ENCODE assay signal across 14 cellular contexts in the genomic region with DNA sequence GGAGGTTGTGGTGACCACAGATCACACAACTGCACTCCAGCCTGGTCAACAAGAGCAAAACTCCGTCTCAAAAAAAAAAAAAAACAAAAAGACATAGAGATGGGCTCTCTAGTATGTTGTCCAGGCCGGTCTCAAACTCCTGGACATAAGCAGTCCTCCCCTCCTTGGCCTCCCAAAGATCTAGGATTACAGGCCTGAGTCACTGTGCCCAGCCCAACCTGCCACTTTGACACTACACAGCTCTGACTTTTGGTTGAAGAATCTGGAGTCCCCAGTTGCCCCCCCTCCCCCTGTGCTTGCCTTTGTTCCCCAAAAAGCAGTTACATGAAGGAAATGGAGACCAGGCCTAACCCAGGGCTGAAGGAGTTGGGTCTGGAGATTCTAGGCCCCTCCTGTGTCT. TPM values are rescaled to one million over a fixed set of nuclear protein-coding genes. Genes with fewer than 3 reads are reported as not detected.
DNase-seq lines count a peak whose midpoint lies in the region; ATAC-seq, FAIRE-seq and TF ChIP-seq lines count a peak whose summit lies in the region.
"Had no signal": no experiment of that assay in that cellular context is flagged by ENCODE, and none has a peak within 500 bp of the region (broad histone marks: within the 10 kb centered on the region; RNA-seq: fewer than 3 reads in every experiment).

No MANE protein-coding gene starts in this region.

- H3K36me3 ChIP-seq in IMR-90 (ENCODE audit: control insufficient read depth, insufficient read depth, low read length) (0 out of 2 replicates have a peak, but pooled peaks cover 2% of the 10 kb centered on the region), bronchial epithelial cell (ENCODE audit: control insufficient read depth, insufficient read depth, low read length) (peaks cover 5% of the 10 kb centered on the region), mesenchymal stem cell (ENCODE audit: control insufficient read depth in 1 of 2, insufficient read depth in 2 of 2, low read depth in 1 of 2, low read length in 2 of 2) (peaks cover 0 to 20% of the 10 kb centered on the region in 2 experiments)

- TF ChIP-seq RAD21 in IMR-90 (IDR thresholded peaks at IDR 0.05; ENCODE audit: low read length), result no peak

- peaks cover 22 to 94% of the 10 kb centered on the region in 2 experiments for H3K79me1 ChIP-seq in IMR-90 (ENCODE audit: low read depth in 1 of 2, low read length in 2 of 2)
- peaks cover 56% of the 10 kb centered on the region for H3K79me1 ChIP-seq in mesenchymal stem cell (replicated peaks; ENCODE audit: low read length, poor library complexity, severe bottlenecking)

- H3K14ac ChIP-seq in IMR-90 (replicated peaks; ENCODE audit: low read depth, low read length) (no peak overlapping the region), mesenchymal stem cell (ENCODE audit: low read length in 2 of 2) (no peak overlapping the region)

- CTCF ChIA-PET in IMR-90 (lab: Yijun Ruan, JAX), result interaction anchor here (0.7 to 1.0 kb wide), 2 partner anchors 20 to 26 kb away, joined by 3 read pairs; no protein-coding TSS in a partner anchor
- CTCF ChIA-PET in T-cell (lab: Charles Lee), result no interaction called here

- H3K4ac ChIP-seq in IMR-90 (ENCODE audit: low read depth, low read length) (peak overlapping the region; percentile 31), mesenchymal stem cell (ENCODE audit: low read depth in 1 of 2, low read length in 2 of 2) (no peak overlapping the region)

- H2BK20ac ChIP-seq in IMR-90 (ENCODE audit: low read depth, low read length), result no peak overlapping the region

- ATAC-seq in IMR-90 (ENCODE audit: low read depth) (peak; percentile 77), HG03457 (IDR thresholded peaks at IDR 0.05; ENCODE audit: unreplicated experiment) (no peak), T-cell (replicated peaks in 1 of 4) (no peak)
- ATAC-seq: A549 had no signal

- peak; percentile 34 for DNase-seq in A172 (ENCODE audit: low spot score)
- peak; percentile 77 for DNase-seq in IMR-90
- DNase-seq in bronchial epithelial cell (ENCODE audit: low read depth), result peak; percentile 47
- peak; percentile 89 for DNase-seq in mesenchymal stem cell
- DNase-seq in T-cell, result no peak
- DNase-seq in SHP77 treated with DMSO at 0.1 percent for 48 hours (lab: John Stamatoyannopoulos, UW), result no peak
- no peak for DNase-seq in CD14-positive monocyte (ENCODE audit: low spot score)
- DNase-seq: anterior cingulate cortex, MM.1S, NCI-H345, testis had no signal

- no peaks in the 10 kb centered on the region for H3K36me3 Mint-ChIP-seq in T-cell
- peaks cover 9 to 12% of the 10 kb centered on the region in 2 donors for H3K36me3 Mint-ChIP-seq in CD14-positive monocyte

- no peak for TF ChIP-seq CTCF in IMR-90 (conservative IDR thresholded peaks at IDR 0.05; ENCODE audit: low read depth, low read length)
- TF ChIP-seq CTCF in bronchial epithelial cell (IDR thresholded peaks at IDR 0.05; ENCODE audit: insufficient read depth, low read length, severe bottlenecking), result no peak
- no peak for TF ChIP-seq CTCF in CD14-positive monocyte (IDR thresholded peaks at IDR 0.05)

- no peaks in the 10 kb centered on the region for H3K27me3 ChIP-seq in IMR-90 (ENCODE audit: control insufficient read depth, insufficient read depth, low read length)
- no peaks in the 10 kb centered on the region for H3K27me3 ChIP-seq in bronchial epithelial cell (ENCODE audit: control insufficient read depth, insufficient read depth, low read length)
- no peaks in the 10 kb centered on the region for H3K27me3 ChIP-seq in mesenchymal stem cell (ENCODE audit: control insufficient read depth in 1 of 2, insufficient read depth in 1 of 2, low read length in 2 of 2)
- H3K27me3 ChIP-seq: testis had no signal

- H3K4me1 ChIP-seq in IMR-90 (ENCODE audit: control insufficient read depth, insufficient read depth, low read length) (peaks cover 16% of the 10 kb centered on the region), mesenchymal stem cell (ENCODE audit: control insufficient read depth, insufficient read depth, low read depth, low read length) (peaks cover 43% of the 10 kb centered on the region)

- no peaks in the 10 kb centered on the region for H3K9me3 Mint-ChIP-seq in T-cell
- H3K9me3 Mint-ChIP-seq in CD14-positive monocyte, result no peaks in the 10 kb centered on the region

- in situ Hi-C loops in IMR-90 (cut with MboI; ENCODE audit: low sequenced_read_pairs), result no loop called here

- dilution Hi-C loops in IMR-90 (cut with HindIII; ENCODE audit: low sequenced_read_pairs, unreplicated experiment), result no loop called here

- H2BK120ac ChIP-seq in IMR-90 (ENCODE audit: low read depth, low read length) (no peak overlapping the region), mesenchymal stem cell (ENCODE audit: low read depth, low read length) (no peak overlapping the region)

- TF ChIP-seq POLR2A in IMR-90 (IDR thresholded peaks at IDR 0.05; ENCODE audit: low read depth, low read length), result no peak

- H4K20me1 ChIP-seq in IMR-90 (ENCODE audit: insufficient read depth, low read length), result peaks cover 74% of the 10 kb centered on the region

- H3K9ac ChIP-seq in IMR-90 (ENCODE audit: low read depth, low read length), result no peak overlapping the region
- peak overlapping the region; percentile 21 for H3K9ac ChIP-seq in mesenchymal stem cell (ENCODE audit: low read length)

- no peak overlapping the region for H3K56ac ChIP-seq in IMR-90 (ENCODE audit: extremely low read depth, insufficient read depth, low read length)

- H3K4me1 Mint-ChIP-seq in T-cell (peaks cover 8 to 12% (median 10%) of the 10 kb centered on the region in 3 donors), CD14-positive monocyte (peaks cover 6% of the 10 kb centered on the region)

- POLR2A ChIA-PET in IMR-90 (lab: Charles Lee; ENCODE audit: unreplicated experiment) (interaction anchor here (0.6 kb wide), 1 partner anchor 331 kb away, joined by 7 read pairs; no protein-coding TSS in a partner anchor), T-cell (lab: Charles Lee) (no interaction called here)

- H3K4me3 ChIP-seq in IMR-90 (ENCODE audit: insufficient read depth, low read depth, low read length), result no peak overlapping the region
- H3K4me3 ChIP-seq in bronchial epithelial cell (ENCODE audit: low read depth, low read length), result no peak overlapping the region
- no peak overlapping the region for H3K4me3 ChIP-seq in mesenchymal stem cell (ENCODE audit: insufficient read depth in 1 of 2, low read depth in 1 of 2, low read length in 2 of 2)
- H3K4me3 ChIP-seq: A549, testis had no signal

- 100% methylated on average over 1 of the region's 2 CpGs; no CpG with 5 or more reads in 1 of the 2 experiments for WGBS in IMR-90 (ENCODE audit: extremely low coverage in 2 of 2, insufficient read length in 1 of 2), 2 experiments
- WGBS in mesenchymal stem cell, result 28% methylated on average over 2 of the region's 2 CpGs

- H3K27me3 Mint-ChIP-seq in T-cell (no peaks in the 10 kb centered on the region), CD14-positive monocyte (ENCODE audit: low read depth in 3 of 3) (peaks cover 0 to 5% (median 0%) of the 10 kb centered on the region in 3 donors)

- FAIRE-seq in bronchial epithelial cell (lab: Jason Lieb, UNC), result no peak
- FAIRE-seq: A549, endothelial cell of umbilical vein had no signal

- no TSS peak for BruUV-seq in IMR-90 (replicated peaks; lab: Mats Ljungman, UMichigan)

- H3K9me1 ChIP-seq in IMR-90 (ENCODE audit: insufficient read depth, low read length), result peaks cover 37% of the 10 kb centered on the region

- H2BK5ac ChIP-seq in IMR-90 (ENCODE audit: low read depth, low read length, poor library complexity, severe bottlenecking), result peak overlapping the region; percentile 15
- no peak overlapping the region for H2BK5ac ChIP-seq in mesenchymal stem cell (ENCODE audit: low read depth, low read length, poor library complexity, severe bottlenecking)

- peak overlapping the region; percentile 18 for H2AFZ ChIP-seq in IMR-90 (replicated peaks; ENCODE audit: low read length, poor library complexity)
- no peak overlapping the region for H2AFZ ChIP-seq in mesenchymal stem cell (ENCODE audit: low read depth, low read length)

- H3K4me3 Mint-ChIP-seq in T-cell (no peak overlapping the region), CD14-positive monocyte (no peak overlapping the region)

- H2BK15ac ChIP-seq in IMR-90 (ENCODE audit: low read depth, low read length) (no peak overlapping the region), mesenchymal stem cell (ENCODE audit: low read depth, poor library complexity, severe bottlenecking) (peak overlapping the region; percentile 12)

- H2BK12ac ChIP-seq in mesenchymal stem cell (ENCODE audit: low read length in 2 of 2), result no peak overlapping the region

- H3K27ac Mint-ChIP-seq in T-cell (no peak overlapping the region), CD14-positive monocyte (peak overlapping the region in 3 of 7 donors; percentile 25 to 75 (median 42))

- intact Hi-C loops in IMR-90 (cut with micrococcal nuclease) (no loop called here), CD14-positive monocyte (cut with micrococcal nuclease) (no loop called here)

- H2AK5ac ChIP-seq in IMR-90 (ENCODE audit: low read depth, low read length) (no peak overlapping the region), mesenchymal stem cell (ENCODE audit: low read length, severe bottlenecking) (no peak overlapping the region)

- peak overlapping the region; percentile 73 for H2AK9ac ChIP-seq in IMR-90 (replicated peaks; ENCODE audit: low read depth, low read length, poor library complexity)

- H3K23ac ChIP-seq in IMR-90 (ENCODE audit: low read depth, low read length) (no peak overlapping the region), mesenchymal stem cell (ENCODE audit: low read length in 2 of 2) (no peak overlapping the region)

- H3K27ac ChIP-seq in IMR-90 (ENCODE audit: insufficient read depth, low read length) (peak overlapping the region; percentile 24; the same call in 1 of the 2 replicates), mesenchymal stem cell (ENCODE audit: low read length, poor library complexity, severe bottlenecking) (no peak overlapping the region)
- H3K27ac ChIP-seq: A549, testis had no signal

- 0 out of 2 replicates have a peak overlapping the region, but pooled peaks have one; percentile 19 for H4K5ac ChIP-seq in IMR-90 (ENCODE audit: low read depth, low read length)

- 0 out of 2 replicates have a peak overlapping the region, but pooled peaks have one; percentile 45 for H3K4me2 ChIP-seq in IMR-90 (ENCODE audit: low read depth, low read length)
- H3K4me2 ChIP-seq in mesenchymal stem cell (ENCODE audit: low read length, poor library complexity, severe bottlenecking), result no peak overlapping the region
- H3K4me2 ChIP-seq: A549 had no signal

- H3K18ac ChIP-seq in IMR-90 (ENCODE audit: low read depth, low read length) (no peak overlapping the region), mesenchymal stem cell (ENCODE audit: low read depth in 1 of 2, low read length in 2 of 2) (no peak overlapping the region)

- H3K9me3 ChIP-seq in IMR-90 (ENCODE audit: control insufficient read depth, insufficient read depth, low read length) (no peaks in the 10 kb centered on the region), mesenchymal stem cell (ENCODE audit: control insufficient read depth, low read length) (no peaks in the 10 kb centered on the region)
- H3K9me3 ChIP-seq: A549, testis had no signal

- H4K8ac ChIP-seq in IMR-90 (ENCODE audit: low read depth in 2 of 2, low read length in 2 of 2), result no peak overlapping the region
- H4K8ac ChIP-seq in mesenchymal stem cell (ENCODE audit: low read length), result no peak overlapping the region

- H4K91ac ChIP-seq in IMR-90 (ENCODE audit: insufficient read depth, low read depth, low read length) (no peak overlapping the region), mesenchymal stem cell (ENCODE audit: low read length) (no peak overlapping the region)

RNA-seq across cellular contexts. Expression of a gene that starts 12.9 kb away (rescaled TPM):
- total RNA-seq in A172 (2014; rRNA removed; shearing (Covaris generic)), result 46.6 and 53.0 TPM in 2 replicates
- total RNA-seq in IMR-90 (2012; rRNA removed) (17.2 and 20.3 TPM in 2 replicates), bronchial epithelial cell (9.2 and 14.3 TPM in 2 replicates), T-cell (10 to 100 TPM; 22.3 to 35.2 (median 30.8) TPM)
- polyA plus RNA-seq in IMR-90 (2012; rRNA removed) (67.1 and 72.1 TPM in 2 replicates), CD14-positive monocyte (under 1 TPM; 0.17 to 0.29 TPM)
- 48.1 and 93.2 TPM in 2 replicates for polyA plus RNA-seq in IMR-90 (2012; cell fraction: cytosol; rRNA removed)
- 66.7 and 125 TPM in 2 replicates for polyA plus RNA-seq in IMR-90 (2012; cell fraction: nucleus; rRNA removed; ENCODE audit: low replicate concordance)
- polyA plus RNA-seq in mesenchymal stem cell (2013, experiment 1 of 2), result 83.5 TPM
- 82.1 TPM for polyA plus RNA-seq in mesenchymal stem cell (2013, experiment 2 of 2)

RNA-seq across cellular contexts. Expression of a gene that starts 36.1 kb away (rescaled TPM):
- total RNA-seq in A172 (2014; rRNA removed; shearing (Covaris generic)), result 0.22 and 1.5 TPM in 2 replicates
- total RNA-seq in IMR-90 (2012; rRNA removed) (0.18 and 0.28 TPM in 2 replicates), bronchial epithelial cell (0.26 and 0.38 TPM in 2 replicates), T-cell (1 to 10 TPM in 3 of 5 donors, under 1 TPM in 2; 0.51 to 1.8 (median 1.0) TPM)
- polyA plus RNA-seq in IMR-90 (2012; rRNA removed) (0.16 and 0.19 TPM in 2 replicates), CD14-positive monocyte (100 to 1,000 TPM; 134 to 149 TPM)
- polyA plus RNA-seq in IMR-90 (2012; cell fraction: cytosol; rRNA removed), result 0.51 and 0.58 TPM in 2 replicates
- 0.61 and 0.69 TPM in 2 replicates for polyA plus RNA-seq in IMR-90 (2012; cell fraction: nucleus; rRNA removed; ENCODE audit: low replicate concordance)
- not detected for polyA plus RNA-seq in mesenchymal stem cell (2013, experiment 1 of 2)
- not detected for polyA plus RNA-seq in mesenchymal stem cell (2013, experiment 2 of 2)
- total RNA-seq: endothelial cell of umbilical vein had no signal
- polyA plus RNA-seq: endothelial cell of umbilical vein had no signal

RNA-seq across cellular contexts. Expression of a gene that starts 44.2 kb away (rescaled TPM):
- 59.4 and 72.8 TPM in 2 replicates for total RNA-seq in A172 (2014; rRNA removed; shearing (Covaris generic))
- total RNA-seq in IMR-90 (2012; rRNA removed) (53.6 and 61.5 TPM in 2 replicates), bronchial epithelial cell (110 and 144 TPM in 2 replicates), T-cell (10 to 100 TPM; 21.2 to 34.3 (median 31.5) TPM)
- polyA plus RNA-seq in IMR-90 (2012; rRNA removed) (78.0 and 110 TPM in 2 replicates), CD14-positive monocyte (10 to 100 TPM; 12.3 to 15.5 TPM)
- 74.0 and 129 TPM in 2 replicates for polyA plus RNA-seq in IMR-90 (2012; cell fraction: cytosol; rRNA removed)
- 108 and 239 TPM in 2 replicates for polyA plus RNA-seq in IMR-90 (2012; cell fraction: nucleus; rRNA removed; ENCODE audit: low replicate concordance)
- 51.4 TPM for polyA plus RNA-seq in mesenchymal stem cell (2013, experiment 1 of 2)
- 51.4 TPM for polyA plus RNA-seq in mesenchymal stem cell (2013, experiment 2 of 2)

RNA-seq across cellular contexts. Expression of a gene that starts 44.3 kb away (rescaled TPM):
- 45.6 and 56.0 TPM in 2 replicates for total RNA-seq in A172 (2014; rRNA removed; shearing (Covaris generic))
- 13.4 and 13.9 TPM in 2 replicates for total RNA-seq in IMR-90 (2012; rRNA removed)
- 9.3 and 10.8 TPM in 2 replicates for polyA plus RNA-seq in IMR-90 (2012; rRNA removed)
- 13.5 and 20.9 TPM in 2 replicates for polyA plus RNA-seq in IMR-90 (2012; cell fraction: cytosol; rRNA removed)
- polyA plus RNA-seq in IMR-90 (2012; cell fraction: nucleus; rRNA removed; ENCODE audit: low replicate concordance), result 5.5 and 16.3 TPM in 2 replicates
- 37.5 and 42.1 TPM in 2 replicates for total RNA-seq in bronchial epithelial cell
- polyA plus RNA-seq in mesenchymal stem cell (2013, experiment 1 of 2), result 20.0 TPM
- 22.7 TPM for polyA plus RNA-seq in mesenchymal stem cell (2013, experiment 2 of 2)
- 10 to 100 TPM; 19.2 to 40.4 (median 37.2) TPM for total RNA-seq in T-cell
- polyA plus RNA-seq in CD14-positive monocyte, result 10 to 100 TPM; 14.1 to 18.7 TPM

RNA-seq across cellular contexts. Expression of a gene that starts 48.3 kb away (rescaled TPM):
- 53.2 and 75.7 TPM in 2 replicates for total RNA-seq in A172 (2014; rRNA removed; shearing (Covaris generic))
- 32.8 and 37.6 TPM in 2 replicates for total RNA-seq in IMR-90 (2012; rRNA removed)
- 41.4 and 46.3 TPM in 2 replicates for polyA plus RNA-seq in IMR-90 (2012; rRNA removed)
- 69.8 and 76.0 TPM in 2 replicates for polyA plus RNA-seq in IMR-90 (2012; cell fraction: cytosol; rRNA removed)
- 17.4 and 25.2 TPM in 2 replicates for polyA plus RNA-seq in IMR-90 (2012; cell fraction: nucleus; rRNA removed; ENCODE audit: low replicate concordance)
- 42.0 and 45.3 TPM in 2 replicates for total RNA-seq in bronchial epithelial cell
- polyA plus RNA-seq in mesenchymal stem cell (2013, experiment 1 of 2), result 28.5 TPM
- 29.7 TPM for polyA plus RNA-seq in mesenchymal stem cell (2013, experiment 2 of 2)
- 10 to 100 TPM in 2 of 5 donors, 1 to 10 TPM in 3; 6.1 to 11.4 (median 9.5) TPM for total RNA-seq in T-cell
- 10 to 100 TPM; 51.3 to 56.7 TPM for polyA plus RNA-seq in CD14-positive monocyte

Comparison
In these comparisons a context has a peak if more than half of its experiments do, and no peak if none do; other contexts are left out.
1. DNase-seq: peak in A172 (single experiment), IMR-90 (single experiment), bronchial epithelial cell (single experiment) and mesenchymal stem cell (single experiment); none in T-cell (0 of 34), SHP77 treated with DMSO at 0.1 percent for 48 hours (single experiment) and CD14-positive monocyte (single experiment).